8 cellular contexts compared by ENCODE assay signal in genomic region chr10:48289652-48290238, GRCh38. TPM values are rescaled to one million over a fixed set of nuclear protein-coding genes. Genes with fewer than 3 reads are reported as not detected.
A peak's percentile ranks its signal among the peaks of the same experiment; 100 is the strongest.
DNase-seq lines count a peak whose midpoint lies in the region; ATAC-seq and TF ChIP-seq lines count a peak whose summit lies in the region.

No MANE protein-coding gene starts in this region.

- H3K9me3 Mint-ChIP-seq in HFFc6, result no peaks in the 10 kb centered on the region

- H3K36me3 ChIP-seq in neutrophil, result no peaks in the 10 kb centered on the region

- H3K4me3 ChIP-seq in neutrophil (ENCODE audit: low read depth in 1 of 2, low read length in 1 of 2), result no peak overlapping the region

- no peak overlapping the region for H3K27ac ChIP-seq in neutrophil

- H3K27ac Mint-ChIP-seq in HFFc6, result no peak overlapping the region

- no peak overlapping the region for H3K4me3 Mint-ChIP-seq in HFFc6

- DNase-seq in NCI-H187 (lab: John Stamatoyannopoulos, UW) (peak; percentile 10), NCI-H187 treated with DMSO at 0.1 percent for 48 hours (lab: John Stamatoyannopoulos, UW) (no peak), HFFc6 (no peak), NCI-H345 (lab: John Stamatoyannopoulos, UW) (peak; percentile 44), activated T-cell treated with anti-CD3 and anti-CD28 coated beads for 24 hours (ENCODE audit: low read depth) (peak; percentile 26), fibroblast of peridontal ligament (ENCODE audit: extremely low read depth) (peak; percentile 38)

- H3K36me3 Mint-ChIP-seq in HFFc6 (ENCODE audit: low read depth), result peaks cover 5% of the 10 kb centered on the region; the same call in 1 of the 2 replicates

- peaks cover 35% of the 10 kb centered on the region for H3K27me3 Mint-ChIP-seq in HFFc6 (ENCODE audit: insufficient read depth)

- no peaks in the 10 kb centered on the region for H3K4me1 ChIP-seq in neutrophil (ENCODE audit: control insufficient read depth in 1 of 2, insufficient read depth in 1 of 2, low read depth in 1 of 2, low read length in 1 of 2)

- ATAC-seq in GM19324 (IDR thresholded peaks at IDR 0.05; ENCODE audit: low FRiP score, unreplicated experiment), result no peak

- H3K9me3 ChIP-seq in neutrophil, result no peaks in the 10 kb centered on the region

- H3K27me3 ChIP-seq in neutrophil, result no peaks in the 10 kb centered on the region

- H3K4me1 Mint-ChIP-seq in HFFc6 (ENCODE audit: low read depth), result peaks cover 13% of the 10 kb centered on the region; the same call in 1 of the 2 replicates

- peak; percentile 90 for TF ChIP-seq CTCF in HFFc6 (IDR thresholded peaks at IDR 0.05)
- TF ChIP-seq CTCF in neutrophil (IDR thresholded peaks at IDR 0.05), result peak; percentile 69

RNA-seq across cellular contexts. Expression of gene FRMPD2, which starts 15.2 kb away (rescaled TPM):
- total RNA-seq in HFFc6 (2021; fragmentation: NEBNext Ultra II Directional; extraction: Animal tissue kit (Norgen Biotek cat#: 25700)), result not detected

RNA-seq across cellular contexts. Expression of gene MAPK8, which starts 16.7 kb away (rescaled TPM):
- total RNA-seq in HFFc6 (2021; fragmentation: NEBNext Ultra II Directional; extraction: Animal tissue kit (Norgen Biotek cat#: 25700)), result 10 to 100 TPM; 56.3 to 96.6 (median 74.8) TPM

Comparison
In these comparisons a context has a peak if more than half of its experiments do, and no peak if none do; other contexts are left out.
1. DNase-seq: peak in NCI-H187 (2 of 2), NCI-H345 (single experiment), activated T-cell treated with anti-CD3 and anti-CD28 coated beads for 24 hours (single experiment) and fibroblast of peridontal ligament (single experiment); none in NCI-H187 treated with DMSO at 0.1 percent for 48 hours (single experiment) and HFFc6 (single experiment).